7 cellular contexts compared by ENCODE assay signal in genomic region chr1:155246796-155247195, GRCh38. TPM values are rescaled to one million over a fixed set of nuclear protein-coding genes. Genes with fewer than 3 reads are reported as not detected.
DNase-seq lines count a peak whose midpoint lies in the region; ATAC-seq, FAIRE-seq and TF ChIP-seq lines count a peak whose summit lies in the region.
"Not testable (repeated sequence)": the region's sequence is repeated elsewhere in the genome, so short reads cannot be mapped to it uniquely, and the experiment has no call there.

No MANE protein-coding gene starts in this region.

- not testable (repeated sequence) for TF ChIP-seq EP300 in K562 (IDR thresholded peaks at IDR 0.05; ENCODE audit: low read length)

- H3K27me3 ChIP-seq in CD4-positive, alpha-beta T cell (ENCODE audit: control insufficient read depth, insufficient read depth, low read length); K562 (ENCODE audit: control insufficient read depth in 2 of 2, insufficient read depth in 2 of 2, low read length in 2 of 2): not testable (repeated sequence)

- WGBS in K562 (ENCODE audit: insufficient coverage, low coverage, missing lambda C conversion rate): 88% methylated on average over 3 of the region's 3 CpGs

- not testable (repeated sequence) for FAIRE-seq in K562 (lab: Jason Lieb, UNC)

- not testable (repeated sequence) for H3K9me1 ChIP-seq in K562 (ENCODE audit: control insufficient read depth, insufficient read depth, low read length)

- H3K27ac ChIP-seq in CD4-positive, alpha-beta T cell (ENCODE audit: low read depth, low read length); K562 (ENCODE audit: extremely low read depth, low read depth, low read length): not testable (repeated sequence)
- peak overlapping the region; percentile 63; the same call in 1 of the 2 replicates for H3K27ac ChIP-seq in RWPE1

- H4K20me1 ChIP-seq in K562 (replicated peaks; ENCODE audit: control insufficient read depth, insufficient read depth, low read length): not testable (repeated sequence)

- not testable (repeated sequence) for ATAC-seq in CD4-positive, alpha-beta T cell (ENCODE audit: poor library complexity); WTC11; K562; natural killer cell; stimulated activated naive B cell treated with anti-CD40 and anti-IgM and Interleukin-4, amounts not matched to agents 10 μg/mL and 1 μg/mL and 100 μg/mL, for 72 hours (replicated peaks)

- BruUV-seq in K562 (replicated peaks; lab: Mats Ljungman, UMichigan): not testable (repeated sequence)

- H3K4me1 ChIP-seq in K562 (replicated peaks in 1 of 2; ENCODE audit: control insufficient read depth in 2 of 2, insufficient read depth in 2 of 2, low read length in 2 of 2): peaks cover 20 to 44% of the 10 kb centered on the region in 2 experiments; a peak in 4 of 5 replicates

- not testable (repeated sequence) for H3K9me3 Mint-ChIP-seq in CD4-positive, alpha-beta T cell; WTC11; natural killer cell; stimulated activated naive B cell treated with anti-CD40 and anti-IgM and Interleukin-4, amounts not matched to agents 10 μg/mL and 1 μg/mL and 100 μg/mL, for 72 hours
- peaks cover 15% of the 10 kb centered on the region for H3K9me3 Mint-ChIP-seq in glutamatergic neuron (ENCODE audit: unreplicated experiment)

- POLR2A ChIA-PET in CD4-positive, alpha-beta T cell (lab: Charles Lee); RWPE1 (lab: Yijun Ruan, JAX; ENCODE audit: low non-redundant PET); WTC11 (lab: Charles Lee): not testable (repeated sequence)
- POLR2A ChIA-PET in K562 (lab: Yijun Ruan, JAX): interaction anchor here (0.6 to 1.3 kb wide), 3 partner anchors 20 to 686 kb away, joined by 3 to 7 read pairs (median 4); partner anchors contain the start of gene HCN3

- intact Hi-C loops in CD4-positive, alpha-beta T cell (cut with DNase I, micrococcal nuclease); K562 (cut with micrococcal nuclease); natural killer cell (cut with micrococcal nuclease): not testable (repeated sequence)

- H3K36me3 ChIP-seq in K562 (ENCODE audit: control insufficient read depth, insufficient read depth, low read length): peaks cover 25% of the 10 kb centered on the region; the same call in 2 of the 3 replicates

- not testable (repeated sequence) for H3K4me3 ChIP-seq in K562

- TF ChIP-seq POLR2A in K562 (conservative IDR thresholded peaks at IDR 0.05): not testable (repeated sequence)

- not testable (repeated sequence) for H3K36me3 Mint-ChIP-seq in CD4-positive, alpha-beta T cell (ENCODE audit: low read depth); glutamatergic neuron (ENCODE audit: unreplicated experiment); natural killer cell
- H3K36me3 Mint-ChIP-seq in WTC11: peaks cover 14% of the 10 kb centered on the region
- H3K36me3 Mint-ChIP-seq in stimulated activated naive B cell treated with anti-CD40 and anti-IgM and Interleukin-4, amounts not matched to agents 10 μg/mL and 1 μg/mL and 100 μg/mL, for 72 hours: peaks cover 2 to 15% of the 10 kb centered on the region in 2 donors

- H3K9me3 ChIP-seq in CD4-positive, alpha-beta T cell (ENCODE audit: control insufficient read depth, low read length); K562 (replicated peaks; ENCODE audit: control insufficient read depth, insufficient read depth, low read depth, low read length): not testable (repeated sequence)

- not testable (repeated sequence) for DNase-seq in CD4-positive, alpha-beta T cell; RWPE1 (ENCODE audit: low spot score); WTC11 (ENCODE audit: low spot score); K562 (ENCODE audit: extremely low read depth in 1 of 4, low spot score in 3 of 4); glutamatergic neuron; natural killer cell; stimulated activated naive B cell treated with anti-CD40 and anti-IgM and Interleukin-4, amounts not matched to agents 10 μg/mL and 1 μg/mL and 100 μg/mL, for 72 hours

- H3K4me2 ChIP-seq in K562 (ENCODE audit: insufficient read depth, low read length): not testable (repeated sequence)

- in situ Hi-C loops in K562 (cut with MboI): not testable (repeated sequence)

- TF ChIP-seq RAD21 in K562 (CRISPR knock-in tag; conservative IDR thresholded peaks at IDR 0.05 in 1 of 2, IDR thresholded peaks at IDR 0.05 in 1 of 2): not testable (repeated sequence)

- H2AFZ ChIP-seq in K562 (ENCODE audit: low read depth, low read length): not testable (repeated sequence)

- H3K4me3 Mint-ChIP-seq in CD4-positive, alpha-beta T cell: peak overlapping the region; percentile 35
- H3K4me3 Mint-ChIP-seq in WTC11; stimulated activated naive B cell treated with anti-CD40 and anti-IgM and Interleukin-4, amounts not matched to agents 10 μg/mL and 1 μg/mL and 100 μg/mL, for 72 hours: not testable (repeated sequence)
- peak overlapping the region; percentile 8 for H3K4me3 Mint-ChIP-seq in glutamatergic neuron (ENCODE audit: unreplicated experiment)
- peak overlapping the region; percentile 57 for H3K4me3 Mint-ChIP-seq in natural killer cell

- not testable (repeated sequence) for H3K27ac Mint-ChIP-seq in CD4-positive, alpha-beta T cell; WTC11
- H3K27ac Mint-ChIP-seq in glutamatergic neuron (ENCODE audit: unreplicated experiment) (peak overlapping the region; percentile 8), natural killer cell (peak overlapping the region in 1 of 2 donors; percentile 22)
- H3K27ac Mint-ChIP-seq in stimulated activated naive B cell treated with anti-CD40 and anti-IgM and Interleukin-4, amounts not matched to agents 10 μg/mL and 1 μg/mL and 100 μg/mL, for 72 hours: peak overlapping the region; percentile 7

- not testable (repeated sequence) for H3K27me3 Mint-ChIP-seq in CD4-positive, alpha-beta T cell; natural killer cell (ENCODE audit: low read depth in 2 of 2); stimulated activated naive B cell treated with anti-CD40 and anti-IgM and Interleukin-4, amounts not matched to agents 10 μg/mL and 1 μg/mL and 100 μg/mL, for 72 hours
- H3K27me3 Mint-ChIP-seq in WTC11 (ENCODE audit: low read depth) (peaks cover 41% of the 10 kb centered on the region), glutamatergic neuron (ENCODE audit: unreplicated experiment) (peaks cover 16% of the 10 kb centered on the region)

- not testable (repeated sequence) for H3K9ac ChIP-seq in K562 (ENCODE audit: insufficient read depth in 1 of 2, low read depth in 2 of 2, low read length in 2 of 2)

- peaks cover 14% of the 10 kb centered on the region; the same call in 2 of the 3 replicates for H3K79me2 ChIP-seq in K562 (ENCODE audit: control insufficient read depth, insufficient read depth, low read length)

- not testable (repeated sequence) for TF ChIP-seq CTCF in CD4-positive, alpha-beta T cell (IDR thresholded peaks at IDR 0.05); RWPE1 (conservative IDR thresholded peaks at IDR 0.05; ENCODE audit: low read depth); WTC11 (IDR thresholded peaks at IDR 0.05); K562 (IDR thresholded peaks at IDR 0.05 in 2 of 3, conservative IDR thresholded peaks at IDR 0.05 in 1 of 3; ENCODE audit: insufficient read depth in 2 of 3, low read depth in 1 of 3, low read length in 3 of 3); glutamatergic neuron (IDR thresholded peaks at IDR 0.05; ENCODE audit: partially characterized antibody, unreplicated experiment); natural killer cell (IDR thresholded peaks at IDR 0.05)

- CTCF ChIA-PET in CD4-positive, alpha-beta T cell (lab: Charles Lee): interaction anchor here (1.0 to 1.3 kb wide), 2 partner anchors 77 to 102 kb away, joined by 3 to 4 read pairs; no protein-coding TSS in a partner anchor
- CTCF ChIA-PET in RWPE1 (lab: Yijun Ruan, JAX): not testable (repeated sequence)
- CTCF ChIA-PET in WTC11 (lab: Charles Lee): interaction anchor here (1.0 kb wide), 1 partner anchor 77 kb away, joined by 3 read pairs; no protein-coding TSS in a partner anchor
- CTCF ChIA-PET in K562 (lab: Yijun Ruan, JAX; ENCODE audit: low intra/inter-chr PET ratio): interaction anchor here (1.3 kb wide), 1 partner anchor 78 kb away, joined by 7 read pairs; no protein-coding TSS in a partner anchor

- H3K4me1 Mint-ChIP-seq in CD4-positive, alpha-beta T cell (ENCODE audit: low read depth): peaks cover 40% of the 10 kb centered on the region
- H3K4me1 Mint-ChIP-seq in WTC11: peaks cover 20% of the 10 kb centered on the region
- peaks cover 12% of the 10 kb centered on the region for H3K4me1 Mint-ChIP-seq in glutamatergic neuron (ENCODE audit: low read depth, unreplicated experiment)
- H3K4me1 Mint-ChIP-seq in natural killer cell: peaks cover 6 to 33% of the 10 kb centered on the region in 2 donors
- peaks cover 25 to 32% of the 10 kb centered on the region in 2 donors for H3K4me1 Mint-ChIP-seq in stimulated activated naive B cell treated with anti-CD40 and anti-IgM and Interleukin-4, amounts not matched to agents 10 μg/mL and 1 μg/mL and 100 μg/mL, for 72 hours

RNA-seq across cellular contexts. Expression of gene ENTREP3, which starts 8.5 kb away (rescaled TPM):
- total RNA-seq in CD4-positive, alpha-beta T cell: 1 to 10 TPM; 6.6 to 8.3 TPM
- total RNA-seq in WTC11 (2021): 65.3 to 67.8 TPM (median 66.6 TPM) in 3 replicates
- total RNA-seq in K562 (2011; cell fraction: chromatin; rRNA removed; ENCODE audit: low replicate concordance): 20.6 and 45.2 TPM in 2 replicates
- 38.6 and 38.9 TPM in 2 replicates for total RNA-seq in K562 (2011; cell fraction: nucleolus; rRNA removed)
- 36.1 and 52.0 TPM in 2 replicates for total RNA-seq in K562 (2011; cell fraction: nucleoplasm; rRNA removed)
- total RNA-seq in K562 (2014; rRNA removed): 6.4 and 10.6 TPM in 2 replicates
- total RNA-seq in K562 (2014; rRNA removed; fragmentation: Illumina TruSeq; extraction: Trizol): 1.9 and 2.0 TPM in 2 replicates
- 3.4 and 4.1 TPM in 2 replicates for total RNA-seq in K562 (2015; rRNA removed; fragmentation: Illumina TruSeq; extraction: Trizol)
- total RNA-seq in K562 (2021): 41.8 and 43.0 TPM in 2 replicates
- polyA plus RNA-seq in K562 (2011; rRNA removed): 5.9 and 17.5 TPM in 2 replicates
- polyA plus RNA-seq in K562 (2011; cell fraction: cytosol; rRNA removed): 10.9 and 13.6 TPM in 2 replicates
- polyA plus RNA-seq in K562 (2011; cell fraction: nucleus; rRNA removed): 30.5 and 33.5 TPM in 2 replicates
- 23.2 and 25.9 TPM in 2 replicates for polyA plus RNA-seq in K562 (2012)
- polyA plus RNA-seq in K562 (2014; fragmentation: Illumina TruSeq; extraction: Trizol): 11.8 and 21.9 TPM in 2 replicates
- polyA plus RNA-seq in K562 (2014; fragmentation: Nextera tagmentation; extraction: Ambion mirVana): 1 to 10 TPM; 2.0 to 2.1 TPM
- polyA plus RNA-seq in K562 (2014; rRNA removed): 15.4 and 17.7 TPM in 2 replicates
- polyA minus RNA-seq in K562 (2011; rRNA and poly(A)+ RNA removed): 3.8 and 3.9 TPM in 2 replicates
- polyA minus RNA-seq in K562 (2011; cell fraction: cytosol; rRNA and poly(A)+ RNA removed): 13.7 and 24.0 TPM in 2 replicates
- 6.2 and 7.2 TPM in 2 replicates for polyA minus RNA-seq in K562 (2011; cell fraction: nucleus; rRNA and poly(A)+ RNA removed)
- total RNA-seq in glutamatergic neuron (ENCODE audit: unreplicated experiment): 51.2 TPM
- total RNA-seq in natural killer cell: 1 to 10 TPM; 6.9 to 10.0 (median 8.9) TPM

RNA-seq across cellular contexts. Expression of gene SCAMP3, which starts 15.4 kb away (rescaled TPM):
- 10 to 100 TPM; 54.8 to 55.6 TPM for total RNA-seq in CD4-positive, alpha-beta T cell
- 50.0 to 58.8 TPM (median 52.2 TPM) in 3 replicates for total RNA-seq in WTC11 (2021)
- 59.7 and 127 TPM in 2 replicates for total RNA-seq in K562 (2011; cell fraction: chromatin; rRNA removed; ENCODE audit: low replicate concordance)
- 178 TPM in 2 replicates for total RNA-seq in K562 (2011; cell fraction: nucleolus; rRNA removed)
- 135 and 144 TPM in 2 replicates for total RNA-seq in K562 (2011; cell fraction: nucleoplasm; rRNA removed)
- total RNA-seq in K562 (2014; rRNA removed): 101 and 132 TPM in 2 replicates
- total RNA-seq in K562 (2014; rRNA removed; fragmentation: Illumina TruSeq; extraction: Trizol): 13.4 and 14.2 TPM in 2 replicates
- total RNA-seq in K562 (2015; rRNA removed; fragmentation: Illumina TruSeq; extraction: Trizol): 24.0 and 25.4 TPM in 2 replicates
- 111 TPM in 2 replicates for total RNA-seq in K562 (2021)
- 100 and 140 TPM in 2 replicates for polyA plus RNA-seq in K562 (2011; rRNA removed)
- 214 and 294 TPM in 2 replicates for polyA plus RNA-seq in K562 (2011; cell fraction: cytosol; rRNA removed)
- polyA plus RNA-seq in K562 (2011; cell fraction: nucleus; rRNA removed): 103 and 109 TPM in 2 replicates
- 94.0 and 101 TPM in 2 replicates for polyA plus RNA-seq in K562 (2012)
- polyA plus RNA-seq in K562 (2014; fragmentation: Illumina TruSeq; extraction: Trizol): 86.1 and 100 TPM in 2 replicates
- 10 to 100 TPM; 72.9 to 83.3 TPM for polyA plus RNA-seq in K562 (2014; fragmentation: Nextera tagmentation; extraction: Ambion mirVana)
- polyA plus RNA-seq in K562 (2014; rRNA removed): 130 and 131 TPM in 2 replicates
- 57.0 and 75.1 TPM in 2 replicates for polyA minus RNA-seq in K562 (2011; rRNA and poly(A)+ RNA removed)
- 62.4 and 70.4 TPM in 2 replicates for polyA minus RNA-seq in K562 (2011; cell fraction: cytosol; rRNA and poly(A)+ RNA removed)
- polyA minus RNA-seq in K562 (2011; cell fraction: nucleus; rRNA and poly(A)+ RNA removed): 16.4 and 25.2 TPM in 2 replicates
- total RNA-seq in glutamatergic neuron (ENCODE audit: unreplicated experiment): 65.8 TPM
- total RNA-seq in natural killer cell: 10 to 100 TPM; 59.7 to 72.1 (median 65.0) TPM

RNA-seq across cellular contexts. Expression of gene CLK2, which starts 26.5 kb away (rescaled TPM):
- total RNA-seq in CD4-positive, alpha-beta T cell: 10 to 100 TPM; 48.1 to 49.8 TPM
- total RNA-seq in WTC11 (2021): 68.2 to 74.9 TPM (median 74.4 TPM) in 3 replicates
- total RNA-seq in K562 (2011; cell fraction: chromatin; rRNA removed; ENCODE audit: low replicate concordance): 311 and 570 TPM in 2 replicates
- total RNA-seq in K562 (2011; cell fraction: nucleolus; rRNA removed): 299 and 331 TPM in 2 replicates
- 264 and 285 TPM in 2 replicates for total RNA-seq in K562 (2011; cell fraction: nucleoplasm; rRNA removed)
- 36.4 and 40.2 TPM in 2 replicates for total RNA-seq in K562 (2014; rRNA removed)
- 24.2 and 25.6 TPM in 2 replicates for total RNA-seq in K562 (2014; rRNA removed; fragmentation: Illumina TruSeq; extraction: Trizol)
- 37.0 and 39.6 TPM in 2 replicates for total RNA-seq in K562 (2015; rRNA removed; fragmentation: Illumina TruSeq; extraction: Trizol)
- total RNA-seq in K562 (2021): 60.2 and 65.4 TPM in 2 replicates
- 67.8 and 105 TPM in 2 replicates for polyA plus RNA-seq in K562 (2011; rRNA removed)
- 48.7 and 49.0 TPM in 2 replicates for polyA plus RNA-seq in K562 (2011; cell fraction: cytosol; rRNA removed)
- 890 and 922 TPM in 2 replicates for polyA plus RNA-seq in K562 (2011; cell fraction: nucleus; rRNA removed)
- polyA plus RNA-seq in K562 (2012): 56.9 and 62.9 TPM in 2 replicates
- 59.9 and 67.3 TPM in 2 replicates for polyA plus RNA-seq in K562 (2014; fragmentation: Illumina TruSeq; extraction: Trizol)
- polyA plus RNA-seq in K562 (2014; fragmentation: Nextera tagmentation; extraction: Ambion mirVana): 10 to 100 TPM; 13.5 to 15.7 TPM
- polyA plus RNA-seq in K562 (2014; rRNA removed): 69.1 and 81.4 TPM in 2 replicates
- polyA minus RNA-seq in K562 (2011; rRNA and poly(A)+ RNA removed): 58.6 and 59.3 TPM in 2 replicates
- polyA minus RNA-seq in K562 (2011; cell fraction: cytosol; rRNA and poly(A)+ RNA removed): 30.5 and 30.7 TPM in 2 replicates
- 109 and 138 TPM in 2 replicates for polyA minus RNA-seq in K562 (2011; cell fraction: nucleus; rRNA and poly(A)+ RNA removed)
- total RNA-seq in glutamatergic neuron (ENCODE audit: unreplicated experiment): 74.8 TPM
- total RNA-seq in natural killer cell: 10 to 100 TPM; 70.4 to 97.5 (median 84.4) TPM

RNA-seq across cellular contexts. Expression of gene HCN3, which starts 30.5 kb away (rescaled TPM):
- total RNA-seq in CD4-positive, alpha-beta T cell: 1 to 10 TPM; 1.3 to 1.8 TPM
- total RNA-seq in WTC11 (2021) (5.9 to 7.3 TPM (median 6.3 TPM) in 3 replicates), K562 (2014; rRNA removed) (2.3 and 3.2 TPM in 2 replicates), K562 (2014; rRNA removed; fragmentation: Illumina TruSeq; extraction: Trizol) (1.7 and 2.9 TPM in 2 replicates), K562 (2015; rRNA removed; fragmentation: Illumina TruSeq; extraction: Trizol) (3.1 and 3.9 TPM in 2 replicates), K562 (2021) (6.6 and 7.0 TPM in 2 replicates), glutamatergic neuron (ENCODE audit: unreplicated experiment) (30.5 TPM), natural killer cell (1 to 10 TPM; 2.0 to 3.4 (median 2.6) TPM)
- total RNA-seq in K562 (2011; cell fraction: chromatin; rRNA removed; ENCODE audit: low replicate concordance): 31.1 and 65.6 TPM in 2 replicates
- 41.4 and 45.0 TPM in 2 replicates for total RNA-seq in K562 (2011; cell fraction: nucleolus; rRNA removed)
- total RNA-seq in K562 (2011; cell fraction: nucleoplasm; rRNA removed): 40.9 and 43.8 TPM in 2 replicates
- polyA plus RNA-seq in K562 (2011; rRNA removed) (7.2 and 14.5 TPM in 2 replicates), K562 (2014; fragmentation: Illumina TruSeq; extraction: Trizol) (5.6 and 5.9 TPM in 2 replicates), K562 (2014; fragmentation: Nextera tagmentation; extraction: Ambion mirVana) (1 to 10 TPM in 1 of 2 experiments, under 1 TPM in 1; 0.91 to 1.0 TPM), K562 (2014; rRNA removed) (7.3 and 9.7 TPM in 2 replicates)
- 7.1 and 13.6 TPM in 2 replicates for polyA plus RNA-seq in K562 (2011; cell fraction: cytosol; rRNA removed)
- polyA plus RNA-seq in K562 (2011; cell fraction: nucleus; rRNA removed): 101 and 112 TPM in 2 replicates
- polyA plus RNA-seq in K562 (2012): 5.6 and 7.6 TPM in 2 replicates
- 3.7 and 5.6 TPM in 2 replicates for polyA minus RNA-seq in K562 (2011; rRNA and poly(A)+ RNA removed)
- 2.5 and 5.6 TPM in 2 replicates for polyA minus RNA-seq in K562 (2011; cell fraction: cytosol; rRNA and poly(A)+ RNA removed)
- 11.6 and 13.2 TPM in 2 replicates for polyA minus RNA-seq in K562 (2011; cell fraction: nucleus; rRNA and poly(A)+ RNA removed)

RNA-seq across cellular contexts. Expression of gene MTX1, which starts 38.3 kb away (rescaled TPM):
- 10 to 100 TPM; 19.9 to 20.7 TPM for total RNA-seq in CD4-positive, alpha-beta T cell
- 57.5 to 62.8 TPM (median 60.4 TPM) in 3 replicates for total RNA-seq in WTC11 (2021)
- total RNA-seq in K562 (2011; cell fraction: chromatin; rRNA removed; ENCODE audit: low replicate concordance): 16.6 and 32.2 TPM in 2 replicates
- 41.9 and 55.9 TPM in 2 replicates for total RNA-seq in K562 (2011; cell fraction: nucleolus; rRNA removed)
- 26.1 and 28.5 TPM in 2 replicates for total RNA-seq in K562 (2011; cell fraction: nucleoplasm; rRNA removed)
- 98.4 and 165 TPM in 2 replicates for total RNA-seq in K562 (2014; rRNA removed)
- total RNA-seq in K562 (2014; rRNA removed; fragmentation: Illumina TruSeq; extraction: Trizol): 37.3 and 44.6 TPM in 2 replicates
- total RNA-seq in K562 (2015; rRNA removed; fragmentation: Illumina TruSeq; extraction: Trizol): 65.1 and 66.9 TPM in 2 replicates
- total RNA-seq in K562 (2021): 73.8 and 83.3 TPM in 2 replicates
- polyA plus RNA-seq in K562 (2011; rRNA removed): 65.8 and 73.3 TPM in 2 replicates
- polyA plus RNA-seq in K562 (2011; cell fraction: cytosol; rRNA removed): 102 and 177 TPM in 2 replicates
- 65.2 and 88.3 TPM in 2 replicates for polyA plus RNA-seq in K562 (2011; cell fraction: nucleus; rRNA removed)
- polyA plus RNA-seq in K562 (2012): 79.8 and 86.4 TPM in 2 replicates
- 80.0 and 88.4 TPM in 2 replicates for polyA plus RNA-seq in K562 (2014; fragmentation: Illumina TruSeq; extraction: Trizol)
- 10 to 100 TPM; 29.1 to 66.3 TPM for polyA plus RNA-seq in K562 (2014; fragmentation: Nextera tagmentation; extraction: Ambion mirVana)
- 83.5 and 90.5 TPM in 2 replicates for polyA plus RNA-seq in K562 (2014; rRNA removed)
- 25.2 and 38.9 TPM in 2 replicates for polyA minus RNA-seq in K562 (2011; rRNA and poly(A)+ RNA removed)
- polyA minus RNA-seq in K562 (2011; cell fraction: cytosol; rRNA and poly(A)+ RNA removed): 35.6 and 41.5 TPM in 2 replicates
- 26.3 and 28.4 TPM in 2 replicates for polyA minus RNA-seq in K562 (2011; cell fraction: nucleus; rRNA and poly(A)+ RNA removed)
- 26.1 TPM for total RNA-seq in glutamatergic neuron (ENCODE audit: unreplicated experiment)
- total RNA-seq in natural killer cell: 10 to 100 TPM; 22.3 to 28.5 (median 27.9) TPM
